Comparison of ENCODE assay signal across 17 cellular contexts in genomic region chr12:243381-243780, GRCh38. TPM values are rescaled to one million over a fixed set of nuclear protein-coding genes. Genes with fewer than 3 reads are reported as not detected.
DNase-seq lines count a peak whose midpoint lies in the region; ATAC-seq, FAIRE-seq and TF ChIP-seq lines count a peak whose summit lies in the region.
"Had no signal": no experiment of that assay in that cellular context is flagged by ENCODE, and none has a peak within 500 bp of the region (broad histone marks: within the 10 kb centered on the region; RNA-seq: fewer than 3 reads in every experiment).

No MANE protein-coding gene starts in this region.

- FAIRE-seq in astrocyte (lab: Jason Lieb, UNC) (no peak), pancreas (lab: Jason Lieb, UNC) (no peak)
- FAIRE-seq: GM12892, GM19239 had no signal

- no peak overlapping the region for H3K4me2 ChIP-seq in astrocyte (ENCODE audit: low read length)
- H3K4me2 ChIP-seq in parathyroid adenoma (ENCODE audit: low read length): no peak overlapping the region
- H3K4me2 ChIP-seq: BLaER1 treated with 17β-estradiol and CSF1 and Interleukin-3, amounts not matched to agents 10 nM and 100 nM had no signal

- intact Hi-C loops in cardiac septum (cut with DNase I): no loop called here
- intact Hi-C loops in pancreas (cut with DNase I): no loop called here

- no peaks in the 10 kb centered on the region for H4K20me1 ChIP-seq in astrocyte (ENCODE audit: insufficient read depth, low read length)
- H4K20me1 ChIP-seq: BLaER1 treated with 17β-estradiol and CSF1 and Interleukin-3, amounts not matched to agents 10 nM and 100 nM had no signal

- peaks cover 3% of the 10 kb centered on the region for H3K4me1 Mint-ChIP-seq in astrocyte (ENCODE audit: low read depth, unreplicated experiment)
- H3K4me1 Mint-ChIP-seq: CD4-positive, CD25-positive, alpha-beta regulatory T cell had no signal

- H2AFZ ChIP-seq in astrocyte (ENCODE audit: low read depth, low read length) (no peak overlapping the region), parathyroid adenoma (peak overlapping the region; percentile 9)

- H3K27me3 Mint-ChIP-seq in astrocyte (ENCODE audit: low read depth, unreplicated experiment): peaks cover 8% of the 10 kb centered on the region

- no peak overlapping the region for H3K9ac ChIP-seq in astrocyte (ENCODE audit: low read length)
- no peak overlapping the region for H3K9ac ChIP-seq in parathyroid adenoma
- H3K9ac ChIP-seq: BLaER1 treated with 17β-estradiol and CSF1 and Interleukin-3, amounts not matched to agents 10 nM and 100 nM had no signal

- no peak overlapping the region for H3K27ac Mint-ChIP-seq in astrocyte (ENCODE audit: unreplicated experiment)
- H3K27ac Mint-ChIP-seq: CD4-positive, CD25-positive, alpha-beta regulatory T cell; H9 had no signal

- H3K9me3 ChIP-seq in right atrium auricular region (peaks cover 0 to 14% of the 10 kb centered on the region in 2 donors), astrocyte (ENCODE audit: insufficient read depth, low read depth, low read length) (peaks cover under 1% of the 10 kb centered on the region), parathyroid adenoma (ENCODE audit: control insufficient read depth, low read length) (no peaks in the 10 kb centered on the region), pancreas (no peaks in the 10 kb centered on the region), HAP-1 (no peaks in the 10 kb centered on the region; the same call in 1 of the 2 replicates)

- no peaks in the 10 kb centered on the region for H3K36me3 ChIP-seq in right atrium auricular region
- H3K36me3 ChIP-seq in astrocyte (ENCODE audit: insufficient read depth, low read length): no peaks in the 10 kb centered on the region
- H3K36me3 ChIP-seq in parathyroid adenoma (ENCODE audit: control insufficient read depth, insufficient read depth, low read length): no peaks in the 10 kb centered on the region
- no peaks in the 10 kb centered on the region for H3K36me3 ChIP-seq in pancreas
- no peaks in the 10 kb centered on the region for H3K36me3 ChIP-seq in HAP-1 (replicated peaks)
- H3K36me3 ChIP-seq: BLaER1 treated with 17β-estradiol and CSF1 and Interleukin-3, amounts not matched to agents 10 nM and 100 nM had no signal

- H3K9me3 Mint-ChIP-seq in astrocyte (ENCODE audit: unreplicated experiment): peaks cover 10% of the 10 kb centered on the region

- in situ Hi-C loops in HAP-1 (cut with MboI; ENCODE audit: low sequenced_read_pairs): no loop called here

- DNase-seq in right atrium auricular region (ENCODE audit: low spot score) (peak; percentile 21), cardiac septum (ENCODE audit: low spot score) (no peak), astrocyte (ENCODE audit: low read depth) (peak; percentile 11), pancreas (no peak), DMS 273 treated with DMSO at 0.1 percent for 48 hours (lab: John Stamatoyannopoulos, UW) (no peak), HAP-1 (ENCODE audit: low spot score in 2 of 2) (no peak)
- DNase-seq: ACHN; CD4-positive, CD25-positive, alpha-beta regulatory T cell; DND-41; GDM1; GOT3 had no signal

- H3K36me3 Mint-ChIP-seq in astrocyte (ENCODE audit: low read depth, unreplicated experiment): peaks cover 2% of the 10 kb centered on the region

- no peak overlapping the region for H3K4me3 Mint-ChIP-seq in astrocyte (ENCODE audit: unreplicated experiment)
- H3K4me3 Mint-ChIP-seq: CD4-positive, CD25-positive, alpha-beta regulatory T cell; H9 had no signal

- H3K4me1 ChIP-seq in right atrium auricular region (no peaks in the 10 kb centered on the region), astrocyte (ENCODE audit: insufficient read depth, low read length) (no peaks in the 10 kb centered on the region), parathyroid adenoma (peaks cover 3% of the 10 kb centered on the region), pancreas (no peaks in the 10 kb centered on the region), HAP-1 (no peaks in the 10 kb centered on the region)
- H3K4me1 ChIP-seq: BLaER1 treated with 17β-estradiol and CSF1 and Interleukin-3, amounts not matched to agents 10 nM and 100 nM had no signal

- TF ChIP-seq CTCF in right atrium auricular region (IDR thresholded peaks at IDR 0.05) (no peak), astrocyte (IDR thresholded peaks at IDR 0.05; ENCODE audit: insufficient read depth, low read depth, low read length) (no peak), parathyroid adenoma (IDR thresholded peaks at IDR 0.05) (no peak), pancreas (IDR thresholded peaks at IDR 0.05) (no peak)

- H3K4me3 ChIP-seq in right atrium auricular region (no peak overlapping the region), astrocyte (ENCODE audit: insufficient read depth, low read depth, low read length) (no peak overlapping the region), parathyroid adenoma (ENCODE audit: low read depth, low read length) (no peak overlapping the region), pancreas (no peak overlapping the region), HAP-1 (no peak overlapping the region)
- H3K4me3 ChIP-seq: BLaER1 treated with 17β-estradiol and CSF1 and Interleukin-3, amounts not matched to agents 10 nM and 100 nM had no signal

- H3K27me3 ChIP-seq in right atrium auricular region (no peaks in the 10 kb centered on the region), astrocyte (ENCODE audit: insufficient read depth, low read length) (no peaks in the 10 kb centered on the region), parathyroid adenoma (ENCODE audit: control insufficient read depth, insufficient read depth, low read length) (no peaks in the 10 kb centered on the region), pancreas (no peaks in the 10 kb centered on the region), HAP-1 (ENCODE audit: low read depth) (no peaks in the 10 kb centered on the region)
- H3K27me3 ChIP-seq: BLaER1 treated with 17β-estradiol and CSF1 and Interleukin-3, amounts not matched to agents 10 nM and 100 nM had no signal

- WGBS in pancreas, 2 donors: 40 to 52% methylated on average over 4 of the region's 4 CpGs

- H3K27ac ChIP-seq in right atrium auricular region (no peak overlapping the region), astrocyte (ENCODE audit: low read depth, low read length) (no peak overlapping the region), parathyroid adenoma (no peak overlapping the region), pancreas (no peak overlapping the region)
- H3K27ac ChIP-seq: BLaER1 treated with 17β-estradiol and CSF1 and Interleukin-3, amounts not matched to agents 10 nM and 100 nM had no signal

- H3K79me2 ChIP-seq in astrocyte (ENCODE audit: insufficient read depth, low read length) (no peaks in the 10 kb centered on the region), parathyroid adenoma (no peaks in the 10 kb centered on the region)

- ATAC-seq in pancreas: no peak

RNA-seq across cellular contexts. Expression of gene SLC6A13, which starts 19.3 kb away (rescaled TPM):
- total RNA-seq in right atrium auricular region (1 to 10 TPM; 2.1 to 2.3 TPM), cardiac septum (6.1 TPM), astrocyte (2.4 and 2.6 TPM in 2 replicates), pancreas (under 1 TPM in 2 of 6 donors, not detected in 4; 0.26 to 0.31 TPM)
- polyA plus RNA-seq in pancreas: under 1 TPM; 0.23 to 0.35 TPM
- total RNA-seq: A172, H9 had no signal
- polyA plus RNA-seq: CD4-positive, CD25-positive, alpha-beta regulatory T cell had no signal

RNA-seq across cellular contexts. Expression of gene SLC6A12, which starts 29.4 kb away (rescaled TPM):
- total RNA-seq in right atrium auricular region (1 to 10 TPM in 1 of 2 donors, not detected in 1; 1.1 TPM), cardiac septum (2.7 TPM), astrocyte (2.6 and 3.0 TPM in 2 replicates), pancreas (1 to 10 TPM in 3 of 6 donors, under 1 TPM in 3; 0.37 to 1.9 (median 1.1) TPM)
- 1 to 10 TPM; 4.8 to 8.4 TPM for polyA plus RNA-seq in pancreas
- total RNA-seq: CD4-positive, CD25-positive, alpha-beta regulatory T cell had no signal
- polyA plus RNA-seq: CD4-positive, CD25-positive, alpha-beta regulatory T cell had no signal

Comparison
In these comparisons a context has a peak if more than half of its experiments do, and no peak if none do; other contexts are left out.
1. DNase-seq: peak in right atrium auricular region (single experiment) and astrocyte (single experiment); none in cardiac septum (single experiment), pancreas (0 of 6), DMS 273 treated with DMSO at 0.1 percent for 48 hours (single experiment) and HAP-1 (0 of 2).